Comparison of ENCODE assay signal across 17 cellular contexts in the genomic region with DNA sequence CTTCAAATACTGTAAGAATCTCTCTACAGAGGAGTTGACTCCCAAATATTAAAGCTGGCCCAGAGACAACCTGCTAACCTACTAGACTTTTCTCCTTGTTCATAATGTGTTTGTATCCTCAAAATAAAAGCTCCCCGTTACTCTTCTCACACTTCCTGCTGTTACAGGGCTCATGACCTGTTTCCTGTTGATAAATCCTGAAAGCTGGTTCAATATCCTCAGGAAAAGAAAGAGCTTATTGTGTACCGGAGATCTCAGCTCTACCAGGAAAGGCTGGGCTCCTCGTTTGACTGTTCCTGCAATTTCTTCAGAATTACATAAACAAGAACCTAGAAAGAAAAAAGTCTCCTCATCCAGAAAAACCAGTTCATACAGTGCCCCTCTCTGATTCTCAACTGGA. TPM values are rescaled to one million over a fixed set of nuclear protein-coding genes. Genes with fewer than 3 reads are reported as not detected.
DNase-seq lines count a peak whose midpoint lies in the region; ATAC-seq and TF ChIP-seq lines count a peak whose summit lies in the region.
"Had no signal": no experiment of that assay in that cellular context is flagged by ENCODE, and none has a peak within 500 bp of the region (broad histone marks: within the 10 kb centered on the region; RNA-seq: fewer than 3 reads in every experiment).

No MANE protein-coding gene starts in this region.

- peak; percentile 81 to 95 (median 88) for ATAC-seq in heart left ventricle
- peak; percentile 63 for ATAC-seq in aorta (ENCODE audit: low FRiP score)
- no peak for ATAC-seq in GM21423 (IDR thresholded peaks at IDR 0.05; ENCODE audit: unreplicated experiment)
- ATAC-seq in WTC11 = no peak
- ATAC-seq: activated naive CD4-positive, alpha-beta T cell treated with anti-CD3 and anti-CD28 coated beads, Interleukin-2, amount 50 U/mL, for 72 hours had no signal

- TF ChIP-seq CTCF in heart left ventricle (IDR thresholded peaks at IDR 0.05) (no peak), nephron (IDR thresholded peaks at IDR 0.05; ENCODE audit: unreplicated experiment in 3 of 3) (no peak), WTC11 (IDR thresholded peaks at IDR 0.05) (no peak)

- POLR2A ChIA-PET in WTC11 (lab: Charles Lee) = no interaction called here

- peaks cover 15% of the 10 kb centered on the region for H3K4me1 Mint-ChIP-seq in nephron
- peaks cover 17% of the 10 kb centered on the region for H3K4me1 Mint-ChIP-seq in WTC11

- intact Hi-C loops in heart left ventricle (cut with DNase I) (loop anchor here in 2 of 10 donors (1.0 to 2.0 kb wide), 2 partner anchors 29 to 31 kb away; no protein-coding TSS in a partner anchor), aorta (cut with DNase I) (no loop called here)

- 27 to 33% (median 28%) methylated on average over 3 of the region's 3 CpGs for WGBS in heart left ventricle, 4 donors
- 16 to 24% methylated on average over 3 of the region's 3 CpGs for WGBS in aorta, 2 donors

- H3K27me3 Mint-ChIP-seq in nephron (ENCODE audit: low read depth) (no peaks in the 10 kb centered on the region), WTC11 (ENCODE audit: low read depth) (no peaks in the 10 kb centered on the region)

- CTCF ChIA-PET in WTC11 (lab: Charles Lee) = interaction anchor here (0.6 to 1.9 kb wide), 2 partner anchors 58 to 1524 kb away, joined by 3 to 5 read pairs; a partner anchor contains a TSS

- no peaks in the 10 kb centered on the region for H3K9me3 Mint-ChIP-seq in nephron
- H3K9me3 Mint-ChIP-seq in WTC11 = no peaks in the 10 kb centered on the region
- H3K9me3 Mint-ChIP-seq: activated naive CD4-positive, alpha-beta T cell treated with anti-CD3 and anti-CD28 coated beads, Interleukin-2, amount 50 U/mL, for 72 hours; stimulated activated naive CD8-positive, alpha-beta T cell treated with anti-CD3 and anti-CD28 coated beads, Interleukin-15, Interleukin-2, amounts not matched to agents 100 ng/mL and 50 ng/mL, for 24 hours had no signal

- H3K9me3 ChIP-seq in SK-N-MC (ENCODE audit: low read depth, low read length) (no peaks in the 10 kb centered on the region), heart left ventricle (no peaks in the 10 kb centered on the region), aorta (ENCODE audit: control insufficient read depth, low read length) (no peaks in the 10 kb centered on the region)
- H3K9me3 ChIP-seq: HAP-1 had no signal

- H3K4me3 Mint-ChIP-seq in nephron = no peak overlapping the region
- no peak overlapping the region for H3K4me3 Mint-ChIP-seq in WTC11
- H3K4me3 Mint-ChIP-seq: stimulated activated naive CD8-positive, alpha-beta T cell treated with anti-CD3 and anti-CD28 coated beads, Interleukin-15, Interleukin-2, amounts not matched to agents 100 ng/mL and 50 ng/mL, for 24 hours had no signal

- H3K27ac ChIP-seq in SK-N-MC (peak overlapping the region; percentile 95), heart left ventricle (peak overlapping the region; percentile 47 to 91 (median 78)), aorta (ENCODE audit: low read depth in 1 of 2, low read length in 2 of 2) (no peak overlapping the region)

- H3K27ac Mint-ChIP-seq in nephron = peak overlapping the region; percentile 29 to 85 (median 81)
- H3K27ac Mint-ChIP-seq in WTC11 = no peak overlapping the region
- H3K27ac Mint-ChIP-seq: activated naive CD4-positive, alpha-beta T cell treated with anti-CD3 and anti-CD28 coated beads, Interleukin-2, amount 50 U/mL, for 72 hours; stimulated activated naive CD8-positive, alpha-beta T cell treated with anti-CD3 and anti-CD28 coated beads, Interleukin-15, Interleukin-2, amounts not matched to agents 100 ng/mL and 50 ng/mL, for 24 hours had no signal

- H3K27me3 ChIP-seq in heart left ventricle (no peaks in the 10 kb centered on the region), aorta (ENCODE audit: control insufficient read depth in 1 of 2, insufficient read depth in 2 of 2, low read length in 1 of 2) (no peaks in the 10 kb centered on the region)

- no peak for DNase-seq in SK-N-MC (ENCODE audit: low read depth, low spot score)
- DNase-seq in heart left ventricle = peak in 2 of 5 donors; percentile 27 to 33
- DNase-seq in aorta = no peak
- no peak for DNase-seq in DMS 273 treated with DMSO at 0.1 percent for 48 hours (lab: John Stamatoyannopoulos, UW)
- DNase-seq in WTC11 (ENCODE audit: low spot score) = no peak
- DNase-seq: cerebellar nuclear complex; kidney; NCI-H1694; NK-92 treated with Interleukin-12 subunit alpha and Interleukin-12 subunit beta, amount 100 ng/mL, for 24 hours; stimulated activated CD4-positive, alpha-beta T cell treated with anti-CD3 and anti-CD28 coated beads, Interleukin-4, amount 100 ng/mL, for 1 hour had no signal

- H3K36me3 ChIP-seq in SK-N-MC (ENCODE audit: insufficient read depth, low read length) = no peaks in the 10 kb centered on the region
- peaks cover 0 to 24% (median 3%) of the 10 kb centered on the region in 9 donors for H3K36me3 ChIP-seq in heart left ventricle
- H3K36me3 ChIP-seq in aorta (ENCODE audit: control insufficient read depth in 1 of 2, insufficient read depth in 2 of 2, low read length in 1 of 2) = no peaks in the 10 kb centered on the region
- H3K36me3 ChIP-seq: HAP-1 had no signal

- peaks cover 0 to 43% (median 11%) of the 10 kb centered on the region in 12 donors for H3K4me1 ChIP-seq in heart left ventricle
- no peaks in the 10 kb centered on the region for H3K4me1 ChIP-seq in aorta (ENCODE audit: control insufficient read depth in 1 of 2, insufficient read depth in 2 of 2, low read length in 2 of 2)

- H3K4me3 ChIP-seq in SK-N-MC = peak overlapping the region; percentile 40; the same call in 1 of the 2 replicates
- H3K4me3 ChIP-seq in heart left ventricle = peak overlapping the region in 2 of 12 donors; percentile 2 to 4
- no peak overlapping the region for H3K4me3 ChIP-seq in aorta (ENCODE audit: low read length in 2 of 2)
- H3K4me3 ChIP-seq: HAP-1 had no signal

- TF ChIP-seq POLR2A in heart left ventricle (IDR thresholded peaks at IDR 0.05) = no peak

- H3K36me3 Mint-ChIP-seq in nephron (ENCODE audit: low read depth) (no peaks in the 10 kb centered on the region), WTC11 (no peaks in the 10 kb centered on the region)
- H3K36me3 Mint-ChIP-seq: activated naive CD4-positive, alpha-beta T cell treated with anti-CD3 and anti-CD28 coated beads, Interleukin-2, amount 50 U/mL, for 72 hours had no signal

- H3K9ac ChIP-seq in SK-N-MC (ENCODE audit: insufficient read length) = peak overlapping the region; percentile 22

TF ChIP-seq in WTC11, 78 proteins besides CTCF, POLR2A, EP300 and RAD21 (continues in another document):
- TF ChIP-seq CREB1 (CRISPR knock-in tag; IDR thresholded peaks at IDR 0.05) (no peak), ZNF263 (CRISPR knock-in tag; IDR thresholded peaks at IDR 0.05; ENCODE audit: low read depth) (no peak), ZNF138 (CRISPR knock-in tag; conservative IDR thresholded peaks at IDR 0.05) (no peak), ZNF232 (CRISPR knock-in tag; IDR thresholded peaks at IDR 0.05) (no peak), NR2C2 (CRISPR knock-in tag; IDR thresholded peaks at IDR 0.05) (no peak), SMAD4 (CRISPR knock-in tag; IDR thresholded peaks at IDR 0.05) (no peak)
- TF ChIP-seq, protein P1, sequence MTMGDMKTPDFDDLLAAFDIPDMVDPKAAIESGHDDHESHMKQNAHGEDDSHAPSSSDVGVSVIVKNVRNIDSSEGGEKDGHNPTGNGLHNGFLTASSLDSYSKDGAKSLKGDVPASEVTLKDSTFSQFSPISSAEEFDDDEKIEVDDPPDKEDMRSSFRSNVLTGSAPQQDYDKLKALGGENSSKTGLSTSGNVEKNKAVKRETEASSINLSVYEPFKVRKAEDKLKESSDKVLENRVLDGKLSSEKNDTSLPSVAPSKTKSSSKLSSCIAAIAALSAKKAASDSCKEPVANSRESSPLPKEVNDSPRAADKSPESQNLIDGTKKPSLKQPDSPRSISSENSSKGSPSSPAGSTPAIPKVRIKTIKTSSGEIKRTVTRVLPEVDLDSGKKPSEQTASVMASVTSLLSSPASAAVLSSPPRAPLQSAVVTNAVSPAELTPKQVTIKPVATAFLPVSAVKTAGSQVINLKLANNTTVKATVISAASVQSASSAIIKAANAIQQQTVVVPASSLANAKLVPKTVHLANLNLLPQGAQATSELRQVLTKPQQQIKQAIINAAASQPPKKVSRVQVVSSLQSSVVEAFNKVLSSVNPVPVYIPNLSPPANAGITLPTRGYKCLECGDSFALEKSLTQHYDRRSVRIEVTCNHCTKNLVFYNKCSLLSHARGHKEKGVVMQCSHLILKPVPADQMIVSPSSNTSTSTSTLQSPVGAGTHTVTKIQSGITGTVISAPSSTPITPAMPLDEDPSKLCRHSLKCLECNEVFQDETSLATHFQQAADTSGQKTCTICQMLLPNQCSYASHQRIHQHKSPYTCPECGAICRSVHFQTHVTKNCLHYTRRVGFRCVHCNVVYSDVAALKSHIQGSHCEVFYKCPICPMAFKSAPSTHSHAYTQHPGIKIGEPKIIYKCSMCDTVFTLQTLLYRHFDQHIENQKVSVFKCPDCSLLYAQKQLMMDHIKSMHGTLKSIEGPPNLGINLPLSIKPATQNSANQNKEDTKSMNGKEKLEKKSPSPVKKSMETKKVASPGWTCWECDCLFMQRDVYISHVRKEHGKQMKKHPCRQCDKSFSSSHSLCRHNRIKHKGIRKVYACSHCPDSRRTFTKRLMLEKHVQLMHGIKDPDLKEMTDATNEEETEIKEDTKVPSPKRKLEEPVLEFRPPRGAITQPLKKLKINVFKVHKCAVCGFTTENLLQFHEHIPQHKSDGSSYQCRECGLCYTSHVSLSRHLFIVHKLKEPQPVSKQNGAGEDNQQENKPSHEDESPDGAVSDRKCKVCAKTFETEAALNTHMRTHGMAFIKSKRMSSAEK (CRISPR knock-in tag; IDR thresholded peaks at IDR 0.05; ENCODE audit: borderline replicate concordance) = no peak

RNA-seq across cellular contexts. Expression of a gene that starts 30.8 kb away (rescaled TPM):
- total RNA-seq in heart left ventricle (1 to 10 TPM; 1.2 to 7.3 (median 2.5) TPM), aorta (10 to 100 TPM in 1 of 2 donors, 1 to 10 TPM in 1; 7.0 to 12.9 TPM), WTC11 (2021) (not detected in 3 replicates)
- polyA plus RNA-seq in heart left ventricle (1 to 10 TPM; 2.5 to 3.1 TPM), aorta (under 1 TPM in 1 of 2 donors, not detected in 1; 0.51 TPM)
- total RNA-seq: activated CD8-positive, alpha-beta memory T cell treated with anti-CD3 and anti-CD28 coated beads for 36 hours; activated naive CD4-positive, alpha-beta T cell treated with anti-CD3 and anti-CD28 coated beads, Interleukin-2, amount 50 U/mL, for 72 hours; osteocyte had no signal

RNA-seq across cellular contexts. Expression of a gene that starts 37.5 kb away (rescaled TPM):
- under 1 TPM in 4 of 9 donors, not detected in 5; 0.12 to 0.24 (median 0.22) TPM for total RNA-seq in heart left ventricle
- polyA plus RNA-seq in heart left ventricle = under 1 TPM in 1 of 2 donors, not detected in 1; 0.04 TPM
- total RNA-seq in aorta = under 1 TPM; 0.26 to 0.42 TPM
- polyA plus RNA-seq in aorta = not detected
- total RNA-seq in WTC11 (2021) = not detected in 3 replicates
- total RNA-seq: activated CD8-positive, alpha-beta memory T cell treated with anti-CD3 and anti-CD28 coated beads for 36 hours; activated naive CD4-positive, alpha-beta T cell treated with anti-CD3 and anti-CD28 coated beads, Interleukin-2, amount 50 U/mL, for 72 hours; osteocyte had no signal

RNA-seq across cellular contexts. Expression of a gene that starts 57.5 kb away (rescaled TPM):
- under 1 TPM in 2 of 9 donors, not detected in 7; 0.43 to 0.59 TPM for total RNA-seq in heart left ventricle
- not detected for polyA plus RNA-seq in heart left ventricle
- total RNA-seq in aorta = under 1 TPM in 1 of 2 donors, not detected in 1; 0.78 TPM
- not detected for polyA plus RNA-seq in aorta
- not detected in 3 replicates for total RNA-seq in WTC11 (2021)
- total RNA-seq: activated CD8-positive, alpha-beta memory T cell treated with anti-CD3 and anti-CD28 coated beads for 36 hours; activated naive CD4-positive, alpha-beta T cell treated with anti-CD3 and anti-CD28 coated beads, Interleukin-2, amount 50 U/mL, for 72 hours; kidney; osteocyte had no signal

Comparison
In these comparisons a context has a peak if more than half of its experiments do, and no peak if none do; other contexts are left out.
1. H3K27ac ChIP-seq: peak in SK-N-MC (single experiment) and heart left ventricle (12 of 12); none in aorta (0 of 2).
2. ATAC-seq: peak in heart left ventricle (4 of 4) and aorta (single experiment); none in GM21423 (single experiment) and WTC11 (single experiment).